18 cellular contexts compared by ENCODE assay signal in the genomic region with DNA sequence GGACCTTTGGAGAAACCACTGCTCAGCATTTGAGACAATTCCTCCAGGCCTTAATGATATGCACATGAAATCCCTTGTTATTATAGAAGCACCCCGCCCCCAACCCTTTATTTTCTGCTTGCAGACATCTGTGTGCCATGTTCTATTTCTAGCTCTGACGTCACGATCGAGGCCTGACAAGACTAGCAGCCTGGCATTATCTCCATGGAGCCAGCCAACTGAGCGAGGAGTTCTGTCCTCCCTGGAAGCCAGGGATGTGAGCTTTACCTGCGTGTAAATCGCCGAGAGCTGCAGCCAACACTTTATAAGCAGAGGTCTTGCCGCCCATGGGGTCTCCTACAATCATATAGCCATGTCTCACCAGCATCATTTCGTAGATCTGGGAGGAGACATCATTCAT.
A peak's percentile ranks its signal among the peaks of the same experiment; 100 is the strongest.
DNase-seq lines count a peak whose midpoint lies in the region; ATAC-seq, FAIRE-seq and TF ChIP-seq lines count a peak whose summit lies in the region.
"Had no signal": no experiment of that assay in that cellular context is flagged by ENCODE, and none has a peak within 500 bp of the region (broad histone marks: within the 10 kb centered on the region; RNA-seq: fewer than 3 reads in every experiment).

No MANE protein-coding gene starts in this region.

- DNase-seq in AG10803 (ENCODE audit: low read depth) (peak; percentile 2), GM12891 (ENCODE audit: insufficient read length, low spot score) (no peak), SK-MEL-5 (ENCODE audit: low read depth, low spot score) (peak; percentile 21), right cardiac atrium (peak in 2 of 3 donors; percentile 26 to 51), mesenteric fat pad (ENCODE audit: low spot score) (no peak), D721Med (ENCODE audit: insufficient read length, low spot score) (no peak)
- no peak for DNase-seq in stimulated activated CD4-positive, alpha-beta T cell treated with anti-CD3 and anti-CD28 coated beads, Interleukin-2, amount 100 ng/mL, for 24 hours
- DNase-seq: activated CD4-positive, alpha-beta T cell treated with anti-CD3 and anti-CD28 coated beads, Interleukin-2, amount 50 U/mL, for 48 hours; central memory CD4-positive, alpha-beta T cell; effector CD4-positive, alpha-beta T cell; left lung; NCI-H1694 treated with DMSO at 0.1 percent for 48 hours; stimulated activated CD4-positive, alpha-beta T cell treated with anti-CD3 and anti-CD28 coated beads, Interleukin-4, amount 100 ng/mL, for 1 hour; T-helper 17 cell had no signal

- ATAC-seq in right cardiac atrium (peak; percentile 60 to 64), GM18505 (IDR thresholded peaks at IDR 0.05; ENCODE audit: unreplicated experiment) (no peak)
- ATAC-seq: esophagus mucosa, left lung, T-helper 17 cell had no signal

- H3K27ac ChIP-seq in right cardiac atrium (ENCODE audit: low read length): no peak overlapping the region
- H3K27ac ChIP-seq: left lung had no signal

- H3K4me1 ChIP-seq in right cardiac atrium (ENCODE audit: control insufficient read depth, insufficient read depth, low read length): no peaks in the 10 kb centered on the region
- H3K4me1 ChIP-seq: left lung had no signal

- peak; percentile 20 for FAIRE-seq in GM12891 (lab: Jason Lieb, UNC)
- FAIRE-seq in D721Med (lab: Jason Lieb, UNC): no peak
- FAIRE-seq: GM19239, H54 had no signal

- no peaks in the 10 kb centered on the region for H3K27me3 ChIP-seq in right cardiac atrium (ENCODE audit: control insufficient read depth, insufficient read depth)
- H3K27me3 ChIP-seq: left lung had no signal

- no peaks in the 10 kb centered on the region for H3K9me3 ChIP-seq in right cardiac atrium (ENCODE audit: control insufficient read depth, low read length)
- H3K9me3 ChIP-seq: left lung had no signal

- in situ Hi-C loops in SK-MEL-5 (cut with HindIII; ENCODE audit: low pct_unique_long_range_greater_than_20kb, low sequenced_read_pairs): no loop called here

- H3K4me3 ChIP-seq in AG10803 (ENCODE audit: low read length): no peak overlapping the region
- no peak overlapping the region for H3K4me3 ChIP-seq in right cardiac atrium (ENCODE audit: low read length)
- H3K4me3 ChIP-seq: left lung had no signal

- intact Hi-C loops in right cardiac atrium (cut with DNase I): no loop called here

- no peak for TF ChIP-seq CTCF in AG10803 (conservative IDR thresholded peaks at IDR 0.05; ENCODE audit: low read length)
- no peak for TF ChIP-seq CTCF in D721Med (IDR thresholded peaks at IDR 0.05; ENCODE audit: insufficient read depth, missing control alignments)

- WGBS in right cardiac atrium: 60% methylated on average over 10 of the region's 10 CpGs

- TF ChIP-seq POLR2A in GM12891 (IDR thresholded peaks at IDR 0.05; ENCODE audit: low read depth, low read length) (no peak), GM18505 (IDR thresholded peaks at IDR 0.05; ENCODE audit: borderline replicate concordance, extremely low read depth, insufficient read depth, insufficient read length) (no peak)

TF ChIP-seq in GM12891, 5 proteins besides CTCF, POLR2A, EP300 and RAD21:
- no peak for TF ChIP-seq SPI1 (IDR thresholded peaks at IDR 0.05; ENCODE audit: low read depth, low read length)
- no peak for TF ChIP-seq POU2F2 (IDR thresholded peaks at IDR 0.05; ENCODE audit: low read depth, low read length)
- no peak for TF ChIP-seq PAX5 (IDR thresholded peaks at IDR 0.05; ENCODE audit: insufficient read depth, low read length, severe bottlenecking)
- TF ChIP-seq TAF1 (IDR thresholded peaks at IDR 0.05; ENCODE audit: low read depth, low read length): no peak
- TF ChIP-seq POLR2AphosphoS5 (IDR thresholded peaks at IDR 0.05; ENCODE audit: low read depth, low read length): no peak

Comparison
In these comparisons a context has a peak if more than half of its experiments do, and no peak if none do; other contexts are left out.
1. DNase-seq: peak in AG10803 (single experiment), SK-MEL-5 (single experiment) and right cardiac atrium (2 of 3); none in GM12891 (single experiment), mesenteric fat pad (single experiment), D721Med (single experiment) and stimulated activated CD4-positive, alpha-beta T cell treated with anti-CD3 and anti-CD28 coated beads, Interleukin-2, amount 100 ng/mL, for 24 hours (0 of 2).